1 cellular context compared by ENCODE assay signal in genomic region chr3:61090770-61091169, GRCh38.
TF ChIP-seq lines count a peak whose summit lies in the region.

No MANE protein-coding gene starts in this region.

TF ChIP-seq in HEK293, 187 proteins besides CTCF, POLR2A, EP300 and RAD21 (continued from another document):
- 0 out of 2 replicates have a peak, but pooled peaks have one; percentile 1 for TF ChIP-seq PRDM10 (tag by site-specific recombination; IDR thresholded peaks at IDR 0.05)
- no peak for TF ChIP-seq OSR2 (tag by site-specific recombination; IDR thresholded peaks at IDR 0.05)
- TF ChIP-seq ZNF398 (tag by site-specific recombination; IDR thresholded peaks at IDR 0.05) = no peak
